In genomic region chr14:95433094-95433478, GRCh38 we compare ENCODE assay signal across 16 cellular contexts.
DNase-seq lines count a peak whose midpoint lies in the region; FAIRE-seq and TF ChIP-seq lines count a peak whose summit lies in the region.
"Had no signal": no experiment of that assay in that cellular context is flagged by ENCODE, and none has a peak within 500 bp of the region (broad histone marks: within the 10 kb centered on the region; RNA-seq: fewer than 3 reads in every experiment).

No MANE protein-coding gene starts in this region.

- H3K9me3 ChIP-seq in BE2C = no peaks in the 10 kb centered on the region
- H3K9me3 ChIP-seq in keratinocyte (ENCODE audit: control insufficient read depth, low read depth, low read length) = no peaks in the 10 kb centered on the region
- no peaks in the 10 kb centered on the region for H3K9me3 ChIP-seq in transverse colon
- H3K9me3 ChIP-seq: HAP-1 had no signal

- CTCF ChIA-PET in RWPE1 (lab: Yijun Ruan, JAX) = interaction anchor here (0.6 to 1.5 kb wide), 5 partner anchors 9 to 1180 kb away, joined by 3 to 8 read pairs (median 4); no protein-coding TSS in a partner anchor

- in situ Hi-C loops in transverse colon (cut with MboI; ENCODE audit: low pct_ligation_motif_present in 1 of 4, low pct_unique_long_range_greater_than_20kb in 1 of 4, low sequenced_read_pairs in 3 of 4) = loop anchor here (10.0 to 25.0 kb wide), 3 partner anchors 554 to 748 kb away; no protein-coding TSS in a partner anchor

- H3K9me1 ChIP-seq in keratinocyte (ENCODE audit: control insufficient read depth, extremely low read depth, insufficient read depth, low read length) = no peaks in the 10 kb centered on the region

- FAIRE-seq in keratinocyte (lab: Jason Lieb, UNC) = no peak

- H3K4me1 ChIP-seq in BE2C = peaks cover 3% of the 10 kb centered on the region
- H3K4me1 ChIP-seq in keratinocyte (ENCODE audit: control insufficient read depth, extremely low read depth, insufficient read depth, low read length) = no peaks in the 10 kb centered on the region
- H3K4me1 ChIP-seq in transverse colon = peaks cover 0 to 3% (median 0%) of the 10 kb centered on the region in 4 donors
- H3K4me1 ChIP-seq: HAP-1 had no signal

- H3K36me3 ChIP-seq in BE2C = no peaks in the 10 kb centered on the region
- peaks cover 0 to 4% of the 10 kb centered on the region in 2 experiments for H3K36me3 ChIP-seq in keratinocyte (ENCODE audit: control insufficient read depth in 2 of 2, extremely low read depth in 1 of 2, insufficient read depth in 2 of 2, low read length in 2 of 2)
- peaks cover 0 to 8% (median 0%) of the 10 kb centered on the region in 4 donors for H3K36me3 ChIP-seq in transverse colon
- H3K36me3 ChIP-seq: HAP-1 had no signal

- no peaks in the 10 kb centered on the region for H3K79me2 ChIP-seq in keratinocyte (ENCODE audit: control insufficient read depth, insufficient read depth, low read length)

- H3K27ac ChIP-seq in keratinocyte (ENCODE audit: control insufficient read depth, insufficient read depth, low read length) (no peak overlapping the region), transverse colon (no peak overlapping the region), RWPE1 (no peak overlapping the region)
- H3K27ac ChIP-seq: C4-2B, PC-9 had no signal

- intact Hi-C loops in transverse colon (cut with DNase I; ENCODE audit: low total_unique reads) = loop anchor here (2.0 kb wide), 1 partner anchor 744 kb away; no protein-coding TSS in a partner anchor

- H3K4me3 ChIP-seq in BE2C (ENCODE audit: low read depth, low read length) = no peak overlapping the region
- H3K4me3 ChIP-seq in keratinocyte (ENCODE audit: control insufficient read depth in 2 of 3, extremely low read depth in 1 of 3, insufficient read depth in 2 of 3, low read depth in 1 of 3, low read length in 3 of 3) = no peak overlapping the region
- H3K4me3 ChIP-seq in transverse colon = no peak overlapping the region
- H3K4me3 ChIP-seq: HAP-1, PC-9 had no signal

- WGBS in transverse colon (ENCODE audit: low coverage in 1 of 2), 2 donors = 82 to 100% methylated on average over 1 to 8 of the region's 8 CpGs

- 0 out of 2 replicates have a peak, but pooled peaks have one; percentile 14 for TF ChIP-seq CTCF in BE2C (IDR thresholded peaks at IDR 0.05; ENCODE audit: low read depth, low read length)
- TF ChIP-seq CTCF in chondrocyte (IDR thresholded peaks at IDR 0.05) = no peak
- TF ChIP-seq CTCF in keratinocyte (optimal IDR thresholded peaks at IDR 0.05 in 1 of 3, IDR thresholded peaks at IDR 0.05 in 1 of 3, conservative IDR thresholded peaks at IDR 0.05 in 1 of 3; ENCODE audit: extremely low read depth in 1 of 3, insufficient read depth in 2 of 3, low read length in 3 of 3) = peak in 2 of 3 experiments; percentile 25 to 32
- TF ChIP-seq CTCF in transverse colon (IDR thresholded peaks at IDR 0.05) = no peak
- TF ChIP-seq CTCF in RWPE1 (conservative IDR thresholded peaks at IDR 0.05; ENCODE audit: low read depth) = no peak

- no peaks in the 10 kb centered on the region for H4K20me1 ChIP-seq in keratinocyte (ENCODE audit: control insufficient read depth, extremely low read depth, insufficient read depth, low read length)

- peaks cover 14% of the 10 kb centered on the region for H3K4me1 Mint-ChIP-seq in chondrocyte (ENCODE audit: low read depth)

- H3K9me3 Mint-ChIP-seq in chondrocyte (ENCODE audit: low read depth) = peaks cover 10% of the 10 kb centered on the region
- H3K9me3 Mint-ChIP-seq: IgD-negative memory B cell had no signal

- TF ChIP-seq EP300 in transverse colon (IDR thresholded peaks at IDR 0.05; ENCODE audit: low read depth) = no peak

- no peak for DNase-seq in BE2C
- peak; percentile 2 for DNase-seq in HT-29 (ENCODE audit: low spot score)
- peak; percentile 53 for DNase-seq in chondrocyte (ENCODE audit: low spot score)
- no peak for DNase-seq in keratinocyte (ENCODE audit: low read depth, low spot score)
- DNase-seq in transverse colon = no peak
- DNase-seq in RWPE1 (ENCODE audit: low spot score) = no peak
- DNase-seq in C1 segment of cervical spinal cord (lab: John Stamatoyannopoulos, UW) = no peak
- DNase-seq in OCI-M1 (lab: John Stamatoyannopoulos, UW) = no peak
- DNase-seq: COR-L47, DMS153, NCI-H1417 treated with DMSO at 0.1 percent for 48 hours, NCI-H2081 treated with DMSO at 0.1 percent for 48 hours, PC-9 had no signal

- no peak for TF ChIP-seq POLR2A in transverse colon (IDR thresholded peaks at IDR 0.05)

- POLR2A ChIA-PET in RWPE1 (lab: Yijun Ruan, JAX; ENCODE audit: low non-redundant PET) = no interaction called here

- H3K4me2 ChIP-seq in keratinocyte (ENCODE audit: control insufficient read depth, extremely low read depth, insufficient read depth, low read depth, low read length) = no peak overlapping the region
- H3K4me2 ChIP-seq: PC-9 had no signal

- no peaks in the 10 kb centered on the region for H3K27me3 ChIP-seq in BE2C
- no peaks in the 10 kb centered on the region for H3K27me3 ChIP-seq in keratinocyte (ENCODE audit: control insufficient read depth, extremely low read depth, insufficient read depth, low read length)
- no peaks in the 10 kb centered on the region for H3K27me3 ChIP-seq in transverse colon

- no peak overlapping the region for H3K27ac Mint-ChIP-seq in chondrocyte (ENCODE audit: unreplicated experiment)
- H3K27ac Mint-ChIP-seq: IgD-negative memory B cell had no signal

- no peaks in the 10 kb centered on the region for H3K27me3 Mint-ChIP-seq in chondrocyte (ENCODE audit: low read depth)
- H3K27me3 Mint-ChIP-seq: IgD-negative memory B cell had no signal

- H3K36me3 Mint-ChIP-seq in chondrocyte (ENCODE audit: low read depth) = peaks cover 31% of the 10 kb centered on the region

- dilution Hi-C loops in keratinocyte (cut with MboI; ENCODE audit: extremely low pct_ligation_motif_present, low sequenced_read_pairs) = no loop called here

- H3K9ac ChIP-seq in keratinocyte (ENCODE audit: control insufficient read depth, extremely low read depth, insufficient read depth, low read length) = no peak overlapping the region

- H2AFZ ChIP-seq in keratinocyte (ENCODE audit: control insufficient read depth, low read length) = no peak overlapping the region
- H2AFZ ChIP-seq: PC-9 had no signal

- no peak overlapping the region for H3K4me3 Mint-ChIP-seq in chondrocyte (ENCODE audit: unreplicated experiment)
- H3K4me3 Mint-ChIP-seq: IgD-negative memory B cell had no signal

Comparison
In these comparisons a context has a peak if more than half of its experiments do, and no peak if none do; other contexts are left out.
1. DNase-seq: peak in HT-29 (single experiment) and chondrocyte (single experiment); none in BE2C (single experiment), keratinocyte (single experiment), transverse colon (single experiment), RWPE1 (single experiment), C1 segment of cervical spinal cord (0 of 14) and OCI-M1 (single experiment).
2. CTCF ChIP-seq: peak in BE2C (single experiment) and keratinocyte (2 of 3); none in chondrocyte (single experiment), transverse colon (0 of 5) and RWPE1 (single experiment).